10 cellular contexts compared by ENCODE assay signal in the genomic region with DNA sequence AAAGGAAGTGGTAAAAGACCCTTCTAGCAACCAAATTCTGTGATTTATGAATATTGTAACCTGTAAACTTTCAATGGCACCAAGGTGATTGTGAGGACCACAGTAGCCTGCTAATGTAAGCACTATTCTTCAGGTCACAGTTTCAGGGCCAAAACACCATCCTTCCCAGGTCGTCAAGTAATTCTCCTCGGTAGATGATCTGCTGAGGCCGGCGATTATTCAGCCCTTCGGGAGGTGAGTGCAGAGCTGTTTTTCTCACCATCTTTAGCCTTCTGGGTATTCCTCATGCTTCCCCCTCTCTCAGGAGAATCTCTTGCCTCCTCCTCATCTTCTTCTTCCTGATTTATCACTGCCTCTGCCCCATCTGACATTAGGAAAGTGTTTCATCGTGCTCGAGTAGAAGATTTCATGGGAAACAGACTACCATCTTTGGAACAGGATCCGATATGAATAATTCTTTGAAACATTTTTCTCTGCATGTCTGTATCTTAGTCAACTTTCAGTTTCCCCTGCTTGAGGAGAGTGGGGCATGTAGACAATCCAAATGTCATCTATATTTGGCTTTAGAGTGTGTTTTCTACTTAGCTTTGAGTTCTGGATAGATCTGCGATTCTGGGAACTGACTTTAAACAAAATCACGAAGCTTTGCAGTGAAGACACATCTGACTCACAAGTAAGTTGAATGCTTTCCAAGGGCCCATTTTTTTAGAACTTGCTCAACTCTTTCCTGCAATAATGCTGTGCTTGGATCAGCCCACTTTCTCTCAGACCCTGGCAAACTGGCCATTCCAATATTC.
DNase-seq lines count a peak whose midpoint lies in the region; ATAC-seq and TF ChIP-seq lines count a peak whose summit lies in the region.
"Had no signal": no experiment of that assay in that cellular context is flagged by ENCODE, and none has a peak within 500 bp of the region (broad histone marks: within the 10 kb centered on the region; RNA-seq: fewer than 3 reads in every experiment).

No MANE protein-coding gene starts in this region.

- H3K27me3 Mint-ChIP-seq in activated CD4-positive, alpha-beta memory T cell treated with anti-CD3 and anti-CD28 coated beads, Interleukin-2, amount 10 ng/mL, durations not matched to agents 7 days and 5 days = no peaks in the 10 kb centered on the region

- H3K4me1 ChIP-seq in foreskin keratinocyte (peaks cover 21% of the 10 kb centered on the region), gastrocnemius medialis (peaks cover 11 to 18% of the 10 kb centered on the region in 2 donors)

- peak overlapping the region; percentile 17 for H3K27ac ChIP-seq in foreskin keratinocyte
- H3K27ac ChIP-seq in gastrocnemius medialis = peak overlapping the region; percentile 48 to 73 (median 52)

- peak overlapping the region; percentile 10 for H3K4me3 Mint-ChIP-seq in activated CD4-positive, alpha-beta memory T cell treated with anti-CD3 and anti-CD28 coated beads, Interleukin-2, amount 10 ng/mL, durations not matched to agents 7 days and 5 days

- no peaks in the 10 kb centered on the region for H3K36me3 Mint-ChIP-seq in activated CD4-positive, alpha-beta memory T cell treated with anti-CD3 and anti-CD28 coated beads, Interleukin-2, amount 10 ng/mL, durations not matched to agents 7 days and 5 days (ENCODE audit: low read depth)

- TF ChIP-seq CTCF in foreskin keratinocyte (conservative IDR thresholded peaks at IDR 0.05) (no peak), gastrocnemius medialis (IDR thresholded peaks at IDR 0.05 in 4 of 5, conservative IDR thresholded peaks at IDR 0.05 in 1 of 5) (no peak)

- no peaks in the 10 kb centered on the region for H3K9me3 Mint-ChIP-seq in activated CD4-positive, alpha-beta memory T cell treated with anti-CD3 and anti-CD28 coated beads, Interleukin-2, amount 10 ng/mL, durations not matched to agents 7 days and 5 days

- CTCF ChIA-PET in activated CD4-positive, alpha-beta memory T cell treated with anti-CD3 and anti-CD28 coated beads, Interleukin-2, amount 10 ng/mL, durations not matched to agents 7 days and 5 days (lab: Charles Lee) = no interaction called here

- H3K27ac Mint-ChIP-seq in activated CD4-positive, alpha-beta memory T cell treated with anti-CD3 and anti-CD28 coated beads, Interleukin-2, amount 10 ng/mL, durations not matched to agents 7 days and 5 days = peak overlapping the region; percentile 78

- ATAC-seq in foreskin keratinocyte (peak; percentile 64), gastrocnemius medialis (peak; percentile 68 to 81), GM18867 (IDR thresholded peaks at IDR 0.05; ENCODE audit: unreplicated experiment) (no peak), GM21390 (IDR thresholded peaks at IDR 0.05; ENCODE audit: unreplicated experiment) (no peak), HG03565 (IDR thresholded peaks at IDR 0.05; ENCODE audit: unreplicated experiment) (no peak)

- no peaks in the 10 kb centered on the region for H3K36me3 ChIP-seq in gastrocnemius medialis

- TF ChIP-seq POLR2A in gastrocnemius medialis (IDR thresholded peaks at IDR 0.05) = no peak

- no peaks in the 10 kb centered on the region for H3K9me3 ChIP-seq in gastrocnemius medialis

- peak overlapping the region in 1 of 4 donors; percentile 20 for H3K4me3 ChIP-seq in gastrocnemius medialis

- H3K4me1 Mint-ChIP-seq in activated CD4-positive, alpha-beta memory T cell treated with anti-CD3 and anti-CD28 coated beads, Interleukin-2, amount 10 ng/mL, durations not matched to agents 7 days and 5 days = peaks cover 43% of the 10 kb centered on the region

- DNase-seq in EL (peak; percentile 91), foreskin keratinocyte (peak in 1 of 2 donors; percentile 78), gastrocnemius medialis (no peak), NCI-H345 treated with DMSO at 0.1 percent for 48 hours (lab: John Stamatoyannopoulos, UW; ENCODE audit: unreplicated experiment) (no peak)
- DNase-seq in activated CD4-positive, alpha-beta memory T cell treated with anti-CD3 and anti-CD28 coated beads, Interleukin-2, amount 10 ng/mL, durations not matched to agents 7 days and 5 days = no peak
- DNase-seq: central memory CD4-positive, alpha-beta T cell; stimulated activated CD4-positive, alpha-beta T cell treated with anti-CD3 and anti-CD28 coated beads, Interleukin-12 subunit alpha, Interleukin-12 subunit beta, amount 100 ng/mL, for 4 hours had no signal

- POLR2A ChIA-PET in activated CD4-positive, alpha-beta memory T cell treated with anti-CD3 and anti-CD28 coated beads, Interleukin-2, amount 10 ng/mL, durations not matched to agents 7 days and 5 days (lab: Charles Lee) = interaction anchor here (1.4 to 1.6 kb wide), 2 partner anchors 19 to 97 kb away, joined by 4 read pairs; no protein-coding TSS in a partner anchor

- in situ Hi-C loops in gastrocnemius medialis (cut with MboI; ENCODE audit: low sequenced_read_pairs in 4 of 4) = no loop called here

- no peaks in the 10 kb centered on the region for H3K27me3 ChIP-seq in foreskin keratinocyte
- H3K27me3 ChIP-seq in gastrocnemius medialis = no peaks in the 10 kb centered on the region

- intact Hi-C loops in gastrocnemius medialis (cut with DNase I; ENCODE audit: low total_unique reads) = no loop called here

Comparison
In these comparisons a context has a peak if more than half of its experiments do, and no peak if none do; other contexts are left out.
1. ATAC-seq: peak in foreskin keratinocyte (single experiment) and gastrocnemius medialis (2 of 2); none in GM18867 (single experiment), GM21390 (single experiment) and HG03565 (single experiment).